ENCODE assay signal across 14 cellular contexts in the genomic region with DNA sequence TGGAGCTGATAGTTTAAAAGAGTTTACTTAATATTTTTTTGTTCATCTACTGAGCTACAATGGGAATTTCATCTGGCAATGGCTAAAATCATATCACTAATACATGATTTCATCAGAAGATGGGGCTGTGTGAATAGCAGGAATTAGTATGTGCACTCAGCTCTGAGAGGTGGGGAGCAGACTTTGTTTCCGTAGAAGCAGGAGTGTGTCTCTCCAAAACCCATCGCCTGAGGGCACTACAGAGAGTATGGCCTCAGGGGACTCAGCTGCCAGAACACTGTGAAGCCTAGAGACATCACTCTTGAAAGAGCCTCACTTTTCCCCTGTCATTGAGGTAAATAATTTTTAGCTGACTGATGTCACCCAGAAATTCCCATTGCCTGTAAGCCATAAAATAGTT.
DNase-seq lines count a peak whose midpoint lies in the region; ATAC-seq, FAIRE-seq and TF ChIP-seq lines count a peak whose summit lies in the region.
"Had no signal": no experiment of that assay in that cellular context is flagged by ENCODE, and none has a peak within 500 bp of the region (broad histone marks: within the 10 kb centered on the region; RNA-seq: fewer than 3 reads in every experiment).

No MANE protein-coding gene starts in this region.

- in situ Hi-C loops in KBM-7 (cut with MboI; ENCODE audit: low pct_unique_long_range_greater_than_20kb, low sequenced_read_pairs) = no loop called here

- H3K27me3 ChIP-seq in testis = no peaks in the 10 kb centered on the region
- H3K27me3 ChIP-seq: stomach had no signal

- TF ChIP-seq CTCF in testis (IDR thresholded peaks at IDR 0.05) = no peak

- H3K36me3 ChIP-seq in testis (ENCODE audit: low read depth, missing control alignments) = no peaks in the 10 kb centered on the region
- H3K36me3 ChIP-seq: breast epithelium, stomach had no signal

- peak; percentile 43 for DNase-seq in ELF-1 (ENCODE audit: low read depth, low spot score)
- DNase-seq in KBM-7 = peak; percentile 9
- DNase-seq in RCC 7860 (ENCODE audit: low spot score) = peak; percentile 16
- DNase-seq in islet precursor cell = peak; percentile 59
- no peak for DNase-seq in NCI-H2107 (lab: John Stamatoyannopoulos, UW)
- no peak for DNase-seq in testis
- DNase-seq in CD1c-positive myeloid dendritic cell (ENCODE audit: extremely low spot score) = no peak
- DNase-seq: activated naive CD4-positive, alpha-beta T cell treated with anti-CD3 and anti-CD28 coated beads, Interleukin-2, amount 50 U/mL, for 16 hours; left colon; NCI-H1694; stomach had no signal

- H3K4me1 ChIP-seq in testis = no peaks in the 10 kb centered on the region
- H3K4me1 ChIP-seq: parathyroid adenoma had no signal

- TF ChIP-seq POLR2A in testis (IDR thresholded peaks at IDR 0.05) = no peak

- no peak overlapping the region for H3K27ac ChIP-seq in testis
- H3K27ac ChIP-seq: breast epithelium, parathyroid adenoma, stomach had no signal

- no peaks in the 10 kb centered on the region for H3K9me3 ChIP-seq in testis
- H3K9me3 ChIP-seq: breast epithelium had no signal

- FAIRE-seq in RCC 7860 (lab: Jason Lieb, UNC) = no peak

- WGBS in testis, 2 donors = 59 to 76% methylated on average over 2 of the region's 2 CpGs

- intact Hi-C loops in testis (cut with DNase I; ENCODE audit: low total_unique reads) = no loop called here

- no peak overlapping the region for H3K4me3 ChIP-seq in testis
- H3K4me3 ChIP-seq: breast epithelium, stomach had no signal

- no peak for ATAC-seq in GM21447 (IDR thresholded peaks at IDR 0.05; ENCODE audit: unreplicated experiment)
- ATAC-seq: left colon had no signal

Comparison
In these comparisons a context has a peak if more than half of its experiments do, and no peak if none do; other contexts are left out.
1. DNase-seq: peak in ELF-1 (single experiment), KBM-7 (single experiment), RCC 7860 (single experiment) and islet precursor cell (single experiment); none in NCI-H2107 (single experiment), testis (single experiment) and CD1c-positive myeloid dendritic cell (single experiment).